Comparison of ENCODE assay signal across 11 cellular contexts in genomic region chr7:132437730-132438129, GRCh38.
DNase-seq lines count a peak whose midpoint lies in the region; ATAC-seq and TF ChIP-seq lines count a peak whose summit lies in the region.
"Had no signal": no experiment of that assay in that cellular context is flagged by ENCODE, and none has a peak within 500 bp of the region (broad histone marks: within the 10 kb centered on the region; RNA-seq: fewer than 3 reads in every experiment).

No MANE protein-coding gene starts in this region.

- no peaks in the 10 kb centered on the region for H3K36me3 Mint-ChIP-seq in activated naive CD4-positive, alpha-beta T cell treated with anti-CD3 and anti-CD28 coated beads, Interleukin-2, amount 50 U/mL, for 24 hours
- peaks cover 24% of the 10 kb centered on the region for H3K36me3 Mint-ChIP-seq in T-helper 2 cell treated with Interferon-gamma antibody and Interleukin-4, amounts not matched to agents 5 μg/mL and 100 μg/mL, for 36 hours (ENCODE audit: low read depth)
- H3K36me3 Mint-ChIP-seq: CD4-positive, CD25-positive, alpha-beta regulatory T cell had no signal

- H3K27me3 Mint-ChIP-seq in activated naive CD4-positive, alpha-beta T cell treated with anti-CD3 and anti-CD28 coated beads, Interleukin-2, amount 50 U/mL, for 24 hours, result no peaks in the 10 kb centered on the region
- no peaks in the 10 kb centered on the region for H3K27me3 Mint-ChIP-seq in T-helper 2 cell treated with Interferon-gamma antibody and Interleukin-4, amounts not matched to agents 5 μg/mL and 100 μg/mL, for 36 hours (ENCODE audit: low read depth)

- WGBS in testis, 2 donors, result 68 to 75% methylated on average over 5 of the region's 5 CpGs
- WGBS in lower leg skin, 2 donors, result 63 to 67% methylated on average over 5 of the region's 5 CpGs

- TF ChIP-seq CTCF in testis (IDR thresholded peaks at IDR 0.05) (no peak), lower leg skin (IDR thresholded peaks at IDR 0.05) (no peak)

- no peaks in the 10 kb centered on the region for H3K36me3 ChIP-seq in testis (ENCODE audit: low read depth, missing control alignments)

- no peaks in the 10 kb centered on the region for H3K27me3 ChIP-seq in testis

- H3K4me1 ChIP-seq in testis, result peaks cover 4% of the 10 kb centered on the region

- no peaks in the 10 kb centered on the region for H3K9me3 Mint-ChIP-seq in activated naive CD4-positive, alpha-beta T cell treated with anti-CD3 and anti-CD28 coated beads, Interleukin-2, amount 50 U/mL, for 24 hours
- no peaks in the 10 kb centered on the region for H3K9me3 Mint-ChIP-seq in T-helper 2 cell treated with Interferon-gamma antibody and Interleukin-4, amounts not matched to agents 5 μg/mL and 100 μg/mL, for 36 hours
- H3K9me3 Mint-ChIP-seq: CD4-positive, CD25-positive, alpha-beta regulatory T cell had no signal

- peak; percentile 50 for ATAC-seq in Right ventricle myocardium superior (ENCODE audit: poor library complexity)

- H3K4me3 ChIP-seq in testis (no peak overlapping the region), lower leg skin (ENCODE audit: low read depth, poor library complexity, severe bottlenecking) (no peak overlapping the region)
- H3K4me3 ChIP-seq: hepatocyte had no signal

- H3K27ac Mint-ChIP-seq in activated naive CD4-positive, alpha-beta T cell treated with anti-CD3 and anti-CD28 coated beads, Interleukin-2, amount 50 U/mL, for 24 hours, result peak overlapping the region; percentile 71
- peak overlapping the region; percentile 81 for H3K27ac Mint-ChIP-seq in T-helper 2 cell treated with Interferon-gamma antibody and Interleukin-4, amounts not matched to agents 5 μg/mL and 100 μg/mL, for 36 hours
- H3K27ac Mint-ChIP-seq: CD4-positive, CD25-positive, alpha-beta regulatory T cell had no signal

- no peaks in the 10 kb centered on the region for H3K9me3 ChIP-seq in testis

- no peak overlapping the region for H3K27ac ChIP-seq in testis
- H3K27ac ChIP-seq: hepatocyte had no signal

- intact Hi-C loops in Right ventricle myocardium superior (cut with DNase I) (no loop called here), testis (cut with DNase I; ENCODE audit: low total_unique reads) (no loop called here), lower leg skin (cut with DNase I; ENCODE audit: low total_unique reads) (no loop called here)

- H3K4me1 Mint-ChIP-seq in activated naive CD4-positive, alpha-beta T cell treated with anti-CD3 and anti-CD28 coated beads, Interleukin-2, amount 50 U/mL, for 24 hours, result peaks cover 84% of the 10 kb centered on the region
- peaks cover 88% of the 10 kb centered on the region for H3K4me1 Mint-ChIP-seq in T-helper 2 cell treated with Interferon-gamma antibody and Interleukin-4, amounts not matched to agents 5 μg/mL and 100 μg/mL, for 36 hours (ENCODE audit: low read depth)

- DNase-seq in activated naive CD4-positive, alpha-beta T cell treated with anti-CD3 and anti-CD28 coated beads, Interleukin-2, amount 50 U/mL, for 16 hours, result no peak
- DNase-seq in T-helper 2 cell treated with Interferon-gamma antibody and Interleukin-4, amounts not matched to agents 5 μg/mL and 100 μg/mL, for 36 hours (ENCODE audit: low spot score), result peak; percentile 60
- DNase-seq in Right ventricle myocardium superior (no peak), testis (peak; percentile 24), lower leg skin (ENCODE audit: low spot score in 2 of 2) (no peak), OCI-M2 (lab: John Stamatoyannopoulos, UW; ENCODE audit: unreplicated experiment) (no peak), SKM-1 (lab: John Stamatoyannopoulos, UW; ENCODE audit: unreplicated experiment) (no peak)
- DNase-seq: NCI-H146 had no signal

- TF ChIP-seq POLR2A in testis (IDR thresholded peaks at IDR 0.05), result no peak
- no peak for TF ChIP-seq POLR2A in lower leg skin (IDR thresholded peaks at IDR 0.05)

- peak overlapping the region; percentile 23 for H3K4me3 Mint-ChIP-seq in activated naive CD4-positive, alpha-beta T cell treated with anti-CD3 and anti-CD28 coated beads, Interleukin-2, amount 50 U/mL, for 24 hours
- peak overlapping the region; percentile 51 for H3K4me3 Mint-ChIP-seq in T-helper 2 cell treated with Interferon-gamma antibody and Interleukin-4, amounts not matched to agents 5 μg/mL and 100 μg/mL, for 36 hours

Comparison
In these comparisons a context has a peak if more than half of its experiments do, and no peak if none do; other contexts are left out.
1. DNase-seq: peak in T-helper 2 cell treated with Interferon-gamma antibody and Interleukin-4, amounts not matched to agents 5 μg/mL and 100 μg/mL, for 36 hours (single experiment) and testis (single experiment); none in activated naive CD4-positive, alpha-beta T cell treated with anti-CD3 and anti-CD28 coated beads, Interleukin-2, amount 50 U/mL, for 16 hours (single experiment), Right ventricle myocardium superior (single experiment), lower leg skin (0 of 2), OCI-M2 (single experiment) and SKM-1 (single experiment).